ENCODE assay signal across 8 cellular contexts in the genomic region with DNA sequence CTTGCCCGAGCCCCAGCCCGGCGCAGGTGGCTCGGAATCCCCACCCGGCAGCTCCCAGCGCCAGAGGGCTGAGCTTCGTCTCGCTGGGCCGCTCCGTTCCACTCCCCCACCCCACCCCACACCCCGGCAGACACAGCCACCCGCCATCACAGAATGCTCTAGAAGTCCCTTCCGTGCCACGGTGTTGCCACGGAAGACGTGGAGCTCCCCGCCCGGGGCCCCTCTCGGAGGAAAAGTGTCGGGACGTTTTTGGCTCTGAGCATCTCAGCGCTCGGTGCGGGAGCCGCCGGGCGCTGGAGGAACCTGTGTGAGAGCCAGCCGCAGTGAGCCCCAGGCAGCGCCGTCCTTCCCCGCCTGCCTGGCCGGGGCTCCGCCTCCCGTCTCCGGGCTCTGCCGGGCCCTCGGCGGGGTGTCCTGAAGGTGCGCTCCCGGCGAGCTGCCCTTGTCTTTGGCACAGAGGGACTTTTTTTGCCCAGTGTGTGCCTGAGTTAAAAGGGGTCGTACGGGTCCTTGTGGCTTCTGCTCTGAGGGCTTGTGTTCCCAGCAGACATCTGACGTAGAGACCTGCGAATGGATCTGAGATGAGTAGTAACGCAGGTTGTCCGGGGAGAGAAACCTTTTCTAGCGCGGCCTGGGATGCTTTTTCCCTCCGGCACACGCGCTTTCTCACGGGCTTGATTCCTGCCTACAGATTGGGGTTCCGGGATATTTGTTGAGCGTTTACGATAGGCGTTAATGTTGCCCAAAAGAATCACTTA. TPM values are rescaled to one million over a fixed set of nuclear protein-coding genes. Genes with fewer than 3 reads are reported as not detected.
A peak's percentile ranks its signal among the peaks of the same experiment; 100 is the strongest.
DNase-seq lines count a peak whose midpoint lies in the region; ATAC-seq and TF ChIP-seq lines count a peak whose summit lies in the region.

No MANE protein-coding gene starts in this region.

- no peaks in the 10 kb centered on the region for H3K36me3 ChIP-seq in heart left ventricle

- H3K4me1 ChIP-seq in heart left ventricle = peaks cover 3 to 50% (median 29%) of the 10 kb centered on the region in 12 donors

- H3K27me3 Mint-ChIP-seq in activated naive CD8-positive, alpha-beta T cell treated with anti-CD3 and anti-CD28 coated beads, Interleukin-2, amount 10 ng/mL, durations not matched to agents 7 days and 5 days = no peaks in the 10 kb centered on the region
- H3K27me3 Mint-ChIP-seq in type B pancreatic cell = peaks cover 13% of the 10 kb centered on the region

- TF ChIP-seq POLR2A in heart left ventricle (IDR thresholded peaks at IDR 0.05) = no peak

- peak; percentile 44 for DNase-seq in DMS79 (lab: John Stamatoyannopoulos, UW)
- no peak for DNase-seq in RWPE1 (ENCODE audit: low spot score)
- DNase-seq in activated naive CD8-positive, alpha-beta T cell treated with anti-CD3 and anti-CD28 coated beads, Interleukin-2, amount 10 ng/mL, durations not matched to agents 7 days and 5 days = peak; percentile 77
- DNase-seq in heart left ventricle = peak; percentile 49 to 85 (median 61)
- DNase-seq in posterior cingulate gyrus = peak; percentile 37 to 93 (median 58)
- DNase-seq in type B pancreatic cell (ENCODE audit: extremely low spot score, unreplicated experiment) = peak; percentile 78

- peaks cover 26% of the 10 kb centered on the region for H3K36me3 Mint-ChIP-seq in activated naive CD8-positive, alpha-beta T cell treated with anti-CD3 and anti-CD28 coated beads, Interleukin-2, amount 10 ng/mL, durations not matched to agents 7 days and 5 days
- no peaks in the 10 kb centered on the region for H3K36me3 Mint-ChIP-seq in type B pancreatic cell

- peak overlapping the region; percentile 98 for H3K4me3 Mint-ChIP-seq in activated naive CD8-positive, alpha-beta T cell treated with anti-CD3 and anti-CD28 coated beads, Interleukin-2, amount 10 ng/mL, durations not matched to agents 7 days and 5 days
- peak overlapping the region; percentile 96 for H3K4me3 Mint-ChIP-seq in type B pancreatic cell

- CTCF ChIA-PET in RWPE1 (lab: Yijun Ruan, JAX) = no interaction called here

- no peaks in the 10 kb centered on the region for H3K9me3 ChIP-seq in heart left ventricle

- 1 to 4% (median 2%) methylated on average over 48 to 57 of the region's 57 CpGs for WGBS in heart left ventricle, 4 donors

- ATAC-seq in HG03354 (IDR thresholded peaks at IDR 0.05; ENCODE audit: poor library complexity, severe bottlenecking, unreplicated experiment) (peak; percentile 8), heart left ventricle (peak in 2 of 4 donors; percentile 6 to 14), GM21423 (IDR thresholded peaks at IDR 0.05; ENCODE audit: unreplicated experiment) (no peak)
- peak; percentile 4 for ATAC-seq in activated naive CD8-positive, alpha-beta T cell treated with anti-CD3 and anti-CD28 coated beads, Interleukin-2, amount 10 ng/mL, durations not matched to agents 7 days and 5 days (ENCODE audit: low read depth)

- POLR2A ChIA-PET in RWPE1 (lab: Yijun Ruan, JAX; ENCODE audit: low non-redundant PET) = interaction anchor here (0.7 kb wide), 1 partner anchor 469 kb away, joined by 3 read pairs; no protein-coding TSS in a partner anchor
- POLR2A ChIA-PET in activated naive CD8-positive, alpha-beta T cell treated with anti-CD3 and anti-CD28 coated beads, Interleukin-2, amount 10 ng/mL, durations not matched to agents 7 days and 5 days (lab: Charles Lee) = interaction anchor here (0.8 to 5.5 kb wide), 10 partner anchors 9 to 795 kb away, joined by 3 to 165 read pairs (median 4); partner anchors contain the start of genes BCL2, PIGN and RELCH

- peak overlapping the region; percentile 97 for H3K27ac ChIP-seq in RWPE1
- H3K27ac ChIP-seq in heart left ventricle = peak overlapping the region; percentile 90 to 100 (median 97)

- peak overlapping the region; percentile 99 for H3K27ac Mint-ChIP-seq in activated naive CD8-positive, alpha-beta T cell treated with anti-CD3 and anti-CD28 coated beads, Interleukin-2, amount 10 ng/mL, durations not matched to agents 7 days and 5 days
- peak overlapping the region; percentile 93 for H3K27ac Mint-ChIP-seq in type B pancreatic cell

- intact Hi-C loops in heart left ventricle (cut with DNase I) (loop anchor here in 7 of 10 donors (5.0 to 10.0 kb wide), 7 partner anchors 43 to 337 kb away; partner anchors contain the start of genes PHLPP1 (in 3 of the 7), PIGN (in 1 of the 7) and RELCH (in 1 of the 7)), posterior cingulate gyrus (cut with DNase I) (loop anchor here (5.0 to 10.0 kb wide), 5 partner anchors 58 to 900 kb away; partner anchors contain the start of genes PHLPP1, PIGN, RELCH and VPS4B)

- no peaks in the 10 kb centered on the region for H3K27me3 ChIP-seq in heart left ventricle

- H3K4me1 Mint-ChIP-seq in activated naive CD8-positive, alpha-beta T cell treated with anti-CD3 and anti-CD28 coated beads, Interleukin-2, amount 10 ng/mL, durations not matched to agents 7 days and 5 days = peaks cover 31% of the 10 kb centered on the region
- peaks cover 30% of the 10 kb centered on the region for H3K4me1 Mint-ChIP-seq in type B pancreatic cell (ENCODE audit: unreplicated experiment)

- peak overlapping the region; percentile 66 to 98 (median 94) for H3K4me3 ChIP-seq in heart left ventricle

- TF ChIP-seq CTCF in RWPE1 (conservative IDR thresholded peaks at IDR 0.05; ENCODE audit: low read depth) (no peak), heart left ventricle (IDR thresholded peaks at IDR 0.05) (no peak), type B pancreatic cell (conservative IDR thresholded peaks at IDR 0.05) (no peak)

- H3K9me3 Mint-ChIP-seq in activated naive CD8-positive, alpha-beta T cell treated with anti-CD3 and anti-CD28 coated beads, Interleukin-2, amount 10 ng/mL, durations not matched to agents 7 days and 5 days = no peaks in the 10 kb centered on the region
- H3K9me3 Mint-ChIP-seq in type B pancreatic cell = no peaks in the 10 kb centered on the region

RNA-seq across cellular contexts. Expression of gene ZCCHC2, which starts 1.8 kb away (rescaled TPM):
- total RNA-seq in activated naive CD8-positive, alpha-beta T cell treated with anti-CD3 and anti-CD28 coated beads, Interleukin-2, amount 10 ng/mL, durations not matched to agents 7 days and 5 days = 10 to 100 TPM; 56.8 to 61.7 TPM
- total RNA-seq in heart left ventricle (10 to 100 TPM; 11.2 to 27.5 (median 18.9) TPM), type B pancreatic cell (ENCODE audit: low replicate concordance) (18.0 and 21.3 TPM in 2 replicates)
- polyA plus RNA-seq in heart left ventricle = 10 to 100 TPM in 1 of 2 donors, 1 to 10 TPM in 1; 5.6 to 13.3 TPM
